In the genomic region with DNA sequence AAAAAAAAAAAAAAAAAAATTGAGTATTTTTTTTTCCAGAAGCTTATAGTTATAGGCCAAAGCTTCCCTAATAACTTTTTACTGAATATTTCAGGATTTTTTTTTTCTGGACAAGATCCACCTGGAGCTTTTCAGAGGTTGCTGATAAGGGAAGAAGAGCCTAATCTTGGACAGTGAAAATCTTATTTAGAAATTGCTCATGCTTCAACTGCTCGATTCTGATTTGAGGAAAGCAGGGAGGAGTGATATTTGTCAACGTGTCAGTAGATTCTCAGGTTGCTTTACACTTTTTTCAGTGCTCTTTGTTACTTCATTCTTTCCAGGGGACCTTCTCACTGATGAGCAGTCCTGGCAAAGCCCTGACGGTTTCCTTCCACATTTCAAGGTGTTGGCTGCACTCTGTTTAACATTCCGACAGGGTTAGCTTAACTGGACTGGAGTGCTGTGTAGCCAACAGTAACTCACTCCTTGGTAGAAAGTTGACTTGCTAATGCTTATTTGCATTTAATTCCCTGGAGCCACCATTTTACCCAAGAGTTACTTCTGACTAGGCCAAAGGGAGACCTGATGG, we compare ENCODE assay signal across 16 cellular contexts. TPM values are rescaled to one million over a fixed set of nuclear protein-coding genes. Genes with fewer than 3 reads are reported as not detected.
DNase-seq lines count a peak whose midpoint lies in the region; ATAC-seq and TF ChIP-seq lines count a peak whose summit lies in the region.
"Had no signal": no experiment of that assay in that cellular context is flagged by ENCODE, and none has a peak within 500 bp of the region (broad histone marks: within the 10 kb centered on the region; RNA-seq: fewer than 3 reads in every experiment).

No MANE protein-coding gene starts in this region.

- no peak overlapping the region for H3K27ac ChIP-seq in neuronal stem cell (replicated peaks; ENCODE audit: low read length)
- H3K27ac ChIP-seq: 22Rv1, BLaER1 had no signal

- no peaks in the 10 kb centered on the region for H3K4me1 Mint-ChIP-seq in activated T-cell treated with anti-CD3 and anti-CD28 coated beads, Interleukin-2, amount 50 U/mL, for 24 hours (ENCODE audit: low read depth)
- H3K4me1 Mint-ChIP-seq in activated T-cell treated with anti-CD3 and anti-CD28 coated beads, Interleukin-2, amount 50 U/mL, for 4 hours (ENCODE audit: low read depth): no peaks in the 10 kb centered on the region
- H3K4me1 Mint-ChIP-seq: CD14-positive monocyte; CD4-positive, alpha-beta memory T cell had no signal

- no peak overlapping the region for H3K4me3 Mint-ChIP-seq in activated T-cell treated with anti-CD3 and anti-CD28 coated beads, Interleukin-2, amount 50 U/mL, for 24 hours
- no peak overlapping the region for H3K4me3 Mint-ChIP-seq in activated T-cell treated with anti-CD3 and anti-CD28 coated beads, Interleukin-2, amount 50 U/mL, for 4 hours
- H3K4me3 Mint-ChIP-seq: CD14-positive monocyte; CD4-positive, alpha-beta memory T cell had no signal

- no peak overlapping the region for H4K91ac ChIP-seq in neuronal stem cell (ENCODE audit: low read depth, low read length, poor library complexity)

- ATAC-seq in left cardiac atrium (peak; percentile 50 to 91), Right ventricle myocardium superior (ENCODE audit: poor library complexity) (no peak)
- ATAC-seq in activated T-cell treated with anti-CD3 and anti-CD28 coated beads, Interleukin-2, amount 50 U/mL, for 4 hours: no peak
- ATAC-seq: HepG2 had no signal

- no peak overlapping the region for H3K27ac Mint-ChIP-seq in activated T-cell treated with anti-CD3 and anti-CD28 coated beads, Interleukin-2, amount 50 U/mL, for 24 hours
- H3K27ac Mint-ChIP-seq: CD14-positive monocyte; CD4-positive, alpha-beta memory T cell had no signal

- intact Hi-C loops in left cardiac atrium (cut with DNase I): no loop called here
- intact Hi-C loops in Right ventricle myocardium superior (cut with DNase I): no loop called here
- intact Hi-C loops in posterior cingulate gyrus (cut with DNase I): no loop called here

- no peaks in the 10 kb centered on the region for H3K9me3 ChIP-seq in neuronal stem cell (replicated peaks in 1 of 2; ENCODE audit: control insufficient read depth in 2 of 2, insufficient read depth in 1 of 2, low read depth in 1 of 2, low read length in 2 of 2)
- H3K9me3 ChIP-seq: BLaER1, HAP-1 had no signal

- no peak overlapping the region for H3K23ac ChIP-seq in neuronal stem cell (ENCODE audit: low read depth, low read length, poor library complexity)

- no peaks in the 10 kb centered on the region for H3K4me1 ChIP-seq in neuronal stem cell (ENCODE audit: control insufficient read depth in 2 of 2, insufficient read depth in 1 of 2, low read depth in 1 of 2, low read length in 2 of 2)
- H3K4me1 ChIP-seq: HAP-1 had no signal

- H2BK12ac ChIP-seq in neuronal stem cell (ENCODE audit: low read length): no peak overlapping the region

- H2BK120ac ChIP-seq in neuronal stem cell (ENCODE audit: low read depth, low read length): no peak overlapping the region

- DNase-seq in left cardiac atrium: no peak
- DNase-seq in Right ventricle myocardium superior: no peak
- peak; percentile 3 for DNase-seq in fibroblast of the aortic adventitia (ENCODE audit: low read depth)
- DNase-seq in neuronal stem cell (ENCODE audit: low spot score): no peak
- DNase-seq in posterior cingulate gyrus: no peak
- DNase-seq in activated T-cell treated with anti-CD3 and anti-CD28 coated beads, Interleukin-2, amount 50 U/mL, for 24 hours: no peak
- no peak for DNase-seq in activated T-cell treated with anti-CD3 and anti-CD28 coated beads, Interleukin-2, amount 50 U/mL, for 4 hours
- DNase-seq: Calu3; CD4-positive, alpha-beta memory T cell; DMS79 treated with DMSO at 0.1 percent for 48 hours; GF-D8 had no signal

- H3K4me3 ChIP-seq in fibroblast of the aortic adventitia (ENCODE audit: low read depth, low read length): no peak overlapping the region
- no peak overlapping the region for H3K4me3 ChIP-seq in neuronal stem cell (ENCODE audit: low read length in 2 of 2)
- H3K4me3 ChIP-seq: BLaER1, HAP-1 had no signal

- peak overlapping the region; percentile 56 for H2AFZ ChIP-seq in neuronal stem cell (ENCODE audit: low read length)

- H2BK5ac ChIP-seq in neuronal stem cell (ENCODE audit: low read length): no peak overlapping the region

- no peaks in the 10 kb centered on the region for H3K27me3 ChIP-seq in neuronal stem cell (ENCODE audit: control insufficient read depth in 3 of 3, insufficient read depth in 3 of 3, low read depth in 1 of 3, low read length in 3 of 3)
- H3K27me3 ChIP-seq: BLaER1 had no signal

- H3K4me2 ChIP-seq in neuronal stem cell (ENCODE audit: insufficient read depth, low read length, poor library complexity, severe bottlenecking): no peak overlapping the region

- no peak overlapping the region for H3K9ac ChIP-seq in neuronal stem cell (ENCODE audit: low read depth, low read length, poor library complexity)
- H3K9ac ChIP-seq: BLaER1 had no signal

- no peak overlapping the region for H3K18ac ChIP-seq in neuronal stem cell (ENCODE audit: low read length)

- no CpG with 5 or more reads among the region's 4 CpGs for WGBS in neuronal stem cell (ENCODE audit: extremely low coverage in 2 of 2, insufficient read length in 2 of 2, insufficient replicate concordance in 1 of 2), 2 donors

- H2BK15ac ChIP-seq in neuronal stem cell (ENCODE audit: low read length): no peak overlapping the region

- H3K79me1 ChIP-seq in neuronal stem cell (ENCODE audit: low read depth, low read length): no peaks in the 10 kb centered on the region

- H3K4ac ChIP-seq in neuronal stem cell (ENCODE audit: low read length): no peak overlapping the region

- H3K27me3 Mint-ChIP-seq in activated T-cell treated with anti-CD3 and anti-CD28 coated beads, Interleukin-2, amount 50 U/mL, for 24 hours: no peaks in the 10 kb centered on the region
- H3K27me3 Mint-ChIP-seq in activated T-cell treated with anti-CD3 and anti-CD28 coated beads, Interleukin-2, amount 50 U/mL, for 4 hours (ENCODE audit: low read depth): no peaks in the 10 kb centered on the region
- H3K27me3 Mint-ChIP-seq: CD4-positive, alpha-beta memory T cell had no signal

- H2AK5ac ChIP-seq in neuronal stem cell (ENCODE audit: low read depth, low read length): no peak overlapping the region

- H3K14ac ChIP-seq in neuronal stem cell (ENCODE audit: low read length): no peak overlapping the region

- H3K36me3 Mint-ChIP-seq in activated T-cell treated with anti-CD3 and anti-CD28 coated beads, Interleukin-2, amount 50 U/mL, for 24 hours (ENCODE audit: low read depth): no peaks in the 10 kb centered on the region
- H3K36me3 Mint-ChIP-seq in activated T-cell treated with anti-CD3 and anti-CD28 coated beads, Interleukin-2, amount 50 U/mL, for 4 hours (ENCODE audit: insufficient read depth): no peaks in the 10 kb centered on the region
- H3K36me3 Mint-ChIP-seq: CD14-positive monocyte; CD4-positive, alpha-beta memory T cell had no signal

- no peaks in the 10 kb centered on the region for H3K36me3 ChIP-seq in neuronal stem cell (replicated peaks in 1 of 2; ENCODE audit: control insufficient read depth in 2 of 2, insufficient read depth in 2 of 2, low read length in 2 of 2)
- H3K36me3 ChIP-seq: BLaER1, HAP-1 had no signal

- TF ChIP-seq CTCF in fibroblast of the aortic adventitia (IDR thresholded peaks at IDR 0.05; ENCODE audit: insufficient read depth, low read length): no peak

- no peak overlapping the region for H4K8ac ChIP-seq in neuronal stem cell (ENCODE audit: low read depth, low read length)

- H3K9me3 Mint-ChIP-seq in activated T-cell treated with anti-CD3 and anti-CD28 coated beads, Interleukin-2, amount 50 U/mL, for 24 hours: peaks cover 5% of the 10 kb centered on the region
- H3K9me3 Mint-ChIP-seq in activated T-cell treated with anti-CD3 and anti-CD28 coated beads, Interleukin-2, amount 50 U/mL, for 4 hours: peaks cover 4% of the 10 kb centered on the region

RNA-seq across cellular contexts. Expression of a gene that starts 24.1 kb away (rescaled TPM):
- 10 to 100 TPM; 12.1 to 24.1 TPM for total RNA-seq in left cardiac atrium
- total RNA-seq in Right ventricle myocardium superior: 19.4 TPM
- 3.1 and 4.2 TPM in 2 replicates for total RNA-seq in fibroblast of the aortic adventitia (ENCODE audit: low replicate concordance)
- 0.96 TPM for polyA plus RNA-seq in neuronal stem cell (2013, experiment 1 of 2)
- polyA plus RNA-seq in neuronal stem cell (2013, experiment 2 of 2): 1.00 TPM
- under 1 TPM in 1 of 3 donors, not detected in 2; 0.18 TPM for total RNA-seq in activated T-cell treated with anti-CD3 and anti-CD28 coated beads, Interleukin-2, amount 50 U/mL, for 4 hours
- total RNA-seq: CD4-positive, alpha-beta memory T cell; HepG2 had no signal
- polyA plus RNA-seq: CD14-positive monocyte had no signal

Comparison
In these comparisons a context has a peak if more than half of its experiments do, and no peak if none do; other contexts are left out.
1. ATAC-seq: peak in left cardiac atrium (2 of 2); none in Right ventricle myocardium superior (single experiment) and activated T-cell treated with anti-CD3 and anti-CD28 coated beads, Interleukin-2, amount 50 U/mL, for 4 hours (0 of 2).